Comparison of ENCODE assay signal across 23 cellular contexts in genomic region chr12:79299447-79300198, GRCh38.
"Had no signal": no experiment of that assay in that cellular context is flagged by ENCODE, and none has a peak within 500 bp of the region (broad histone marks: within the 10 kb centered on the region; RNA-seq: fewer than 3 reads in every experiment).

No MANE protein-coding gene starts in this region.

- H3K4me1 Mint-ChIP-seq: activated CD8-positive, alpha-beta memory T cell treated with anti-CD3 and anti-CD28 coated beads, Interleukin-2, amount 10 ng/mL, durations not matched to agents 7 days and 5 days; activated naive CD4-positive, alpha-beta T cell treated with anti-CD3 and anti-CD28 coated beads, Interleukin-2, amount 50 U/mL, for 24 hours; central memory CD8-positive, alpha-beta T cell had no signal

- H3K27ac Mint-ChIP-seq: activated CD8-positive, alpha-beta memory T cell treated with anti-CD3 and anti-CD28 coated beads, Interleukin-2, amount 10 ng/mL, durations not matched to agents 7 days and 5 days; activated naive CD4-positive, alpha-beta T cell treated with anti-CD3 and anti-CD28 coated beads, Interleukin-2, amount 50 U/mL, for 24 hours; activated T-cell treated with anti-CD3 and anti-CD28 coated beads, Interleukin-2, amount 50 U/mL, for 24 hours; activated T-helper 1 cell treated with anti-CD3 and anti-CD28 coated beads, Interleukin-12 subunit alpha, Interleukin-12 subunit beta, Interleukin-2, Interleukin-4 antibody, amounts not matched to agents 30 ng/mL and 10 ng/mL and 1 ng/mL, durations not matched to agents 14 hours and 24 hours and 36 hours; T-helper 1 cell treated with Interleukin-12 subunit alpha and Interleukin-12 subunit beta and Interleukin-4 antibody, amounts not matched to agents 30 μg/mL and 1 μg/mL, for 36 hours; WTC11 had no signal

- H3K9me3 ChIP-seq: MG63 had no signal

- H3K27me3 Mint-ChIP-seq: activated CD8-positive, alpha-beta memory T cell treated with anti-CD3 and anti-CD28 coated beads, Interleukin-2, amount 10 ng/mL, durations not matched to agents 7 days and 5 days; activated naive CD4-positive, alpha-beta T cell treated with anti-CD3 and anti-CD28 coated beads, Interleukin-2, amount 50 U/mL, for 24 hours; activated T-cell treated with anti-CD3 and anti-CD28 coated beads, Interleukin-2, amount 50 U/mL, for 24 hours; central memory CD8-positive, alpha-beta T cell had no signal

- DNase-seq: activated CD4-positive, alpha-beta T cell treated with anti-CD3 and anti-CD28 coated beads for 48 hours; activated CD4-positive, alpha-beta T cell treated with anti-CD3 and anti-CD28 coated beads, Interleukin-2, amount 50 U/mL, for 4 hours; activated CD4-positive, CD25-positive, alpha-beta regulatory T cell treated with anti-CD3 and anti-CD28 coated beads, Interleukin-2, amount 50 U/mL, for 72 hours; activated CD8-positive, alpha-beta memory T cell treated with anti-CD3 and anti-CD28 coated beads, Interleukin-2, amount 10 ng/mL, durations not matched to agents 7 days and 5 days; activated effector memory CD4-positive, alpha-beta T cell treated with Interleukin-2 at 50 U/mL for 16 hours; activated naive CD4-positive, alpha-beta T cell; activated T-cell treated with anti-CD3 and anti-CD28 coated beads, Interleukin-2, amount 50 U/mL, for 24 hours; aorta; MG63; MV-4-11; NCI-H1092 treated with DMSO at 0.1 percent for 48 hours; NCI-H1436; NCI-H1694 treated with DMSO at 0.1 percent for 48 hours; NCI-H2029 treated with DMSO at 0.1 percent for 48 hours; NCI-H345; NCI-H510A treated with DMSO at 0.1 percent for 48 hours; NK-92 treated with Interleukin-12 subunit alpha and Interleukin-12 subunit beta, amount 100 ng/mL, for 24 hours; T-helper 9 cell had no signal

- H3K36me3 ChIP-seq: MG63 had no signal

- ATAC-seq: activated CD8-positive, alpha-beta memory T cell treated with anti-CD3 and anti-CD28 coated beads, Interleukin-2, amount 10 ng/mL, durations not matched to agents 7 days and 5 days; WTC11 had no signal

- H3K27me3 ChIP-seq: MG63 had no signal

- H3K9me3 Mint-ChIP-seq: activated naive CD4-positive, alpha-beta T cell treated with anti-CD3 and anti-CD28 coated beads, Interleukin-2, amount 50 U/mL, for 24 hours; activated T-cell treated with anti-CD3 and anti-CD28 coated beads, Interleukin-2, amount 50 U/mL, for 24 hours; activated T-helper 1 cell treated with anti-CD3 and anti-CD28 coated beads, Interleukin-12 subunit alpha, Interleukin-12 subunit beta, Interleukin-2, Interleukin-4 antibody, amounts not matched to agents 30 ng/mL and 10 ng/mL and 1 ng/mL, durations not matched to agents 14 hours and 24 hours and 36 hours; T-helper 1 cell treated with Interleukin-12 subunit alpha and Interleukin-12 subunit beta and Interleukin-4 antibody, amounts not matched to agents 30 μg/mL and 1 μg/mL, for 36 hours; WTC11 had no signal

- H3K4me3 Mint-ChIP-seq: activated CD8-positive, alpha-beta memory T cell treated with anti-CD3 and anti-CD28 coated beads, Interleukin-2, amount 10 ng/mL, durations not matched to agents 7 days and 5 days; activated naive CD4-positive, alpha-beta T cell treated with anti-CD3 and anti-CD28 coated beads, Interleukin-2, amount 50 U/mL, for 24 hours; activated T-cell treated with anti-CD3 and anti-CD28 coated beads, Interleukin-2, amount 50 U/mL, for 24 hours; activated T-helper 1 cell treated with anti-CD3 and anti-CD28 coated beads, Interleukin-12 subunit alpha, Interleukin-12 subunit beta, Interleukin-2, Interleukin-4 antibody, amounts not matched to agents 30 ng/mL and 10 ng/mL and 1 ng/mL, durations not matched to agents 14 hours and 24 hours and 36 hours; central memory CD8-positive, alpha-beta T cell; T-helper 1 cell treated with Interleukin-12 subunit alpha and Interleukin-12 subunit beta and Interleukin-4 antibody, amounts not matched to agents 30 μg/mL and 1 μg/mL, for 36 hours; WTC11 had no signal

- H3K36me3 Mint-ChIP-seq: activated CD8-positive, alpha-beta memory T cell treated with anti-CD3 and anti-CD28 coated beads, Interleukin-2, amount 10 ng/mL, durations not matched to agents 7 days and 5 days; activated naive CD4-positive, alpha-beta T cell treated with anti-CD3 and anti-CD28 coated beads, Interleukin-2, amount 50 U/mL, for 24 hours had no signal

- H3K4me3 ChIP-seq: MG63 had no signal
